Comparison of ENCODE assay signal across 9 cellular contexts in the genomic region with DNA sequence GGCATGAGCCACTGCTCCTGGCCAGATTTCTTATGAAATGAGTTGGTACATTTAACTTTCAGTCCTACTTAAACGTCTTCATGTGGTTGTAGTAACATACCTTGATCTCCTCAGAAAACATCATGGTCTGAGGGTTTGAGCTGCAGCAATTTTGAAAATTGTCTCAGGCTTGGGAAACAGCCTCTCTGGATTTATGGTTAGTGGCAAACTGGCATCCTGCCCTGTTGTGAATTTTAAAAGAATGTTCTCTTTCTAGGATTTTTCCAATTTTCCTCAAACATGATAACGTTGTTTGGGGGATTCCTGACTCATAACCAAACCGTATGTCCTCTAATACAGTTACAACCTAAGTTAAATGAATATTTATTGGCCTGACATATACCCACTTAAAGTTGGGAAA.
"Had no signal": no experiment of that assay in that cellular context is flagged by ENCODE, and none has a peak within 500 bp of the region (broad histone marks: within the 10 kb centered on the region; RNA-seq: fewer than 3 reads in every experiment).

No MANE protein-coding gene starts in this region.

- H3K27ac ChIP-seq: epithelial cell of prostate, lower lobe of right lung, ovary, psoas muscle, sigmoid colon, skin epidermis, thoracic aorta, tibial nerve, vagina had no signal

- H3K4me1 ChIP-seq: lower lobe of right lung, psoas muscle, vagina had no signal

- H3K36me3 ChIP-seq: lower lobe of right lung, ovary, sigmoid colon, thoracic aorta, tibial nerve, vagina had no signal

- H3K4me3 ChIP-seq: lower lobe of right lung, ovary, psoas muscle, sigmoid colon, skin epidermis, thoracic aorta, tibial nerve, vagina had no signal

- H3K27me3 ChIP-seq: ovary, sigmoid colon, tibial nerve, vagina had no signal

- H3K9me3 ChIP-seq: lower lobe of right lung, ovary, psoas muscle, sigmoid colon, thoracic aorta, tibial nerve, vagina had no signal
